In genomic region chr9:124198948-124199347, GRCh38 we compare ENCODE assay signal across 26 cellular contexts.
"Had no signal": no experiment of that assay in that cellular context is flagged by ENCODE, and none has a peak within 500 bp of the region (broad histone marks: within the 10 kb centered on the region; RNA-seq: fewer than 3 reads in every experiment).

No MANE protein-coding gene starts in this region.

- H3K4me1 ChIP-seq: colonic mucosa, neural progenitor cell, thyroid gland, upper lobe of right lung had no signal

- H3K36me3 Mint-ChIP-seq: neural progenitor cell had no signal

- H3K27ac Mint-ChIP-seq: activated CD4-positive, alpha-beta T cell treated with anti-CD3 and anti-CD28 coated beads for 36 hours; activated naive CD8-positive, alpha-beta T cell treated with anti-CD3 and anti-CD28 coated beads for 36 hours; progenitor cell of endocrine pancreas; stimulated activated naive CD8-positive, alpha-beta T cell treated with anti-CD3 and anti-CD28 coated beads, Interleukin-15, Interleukin-2, amounts not matched to agents 100 ng/mL and 50 ng/mL, for 24 hours had no signal

- H3K9ac ChIP-seq: neural progenitor cell had no signal

- H3K27me3 ChIP-seq: colonic mucosa, neural progenitor cell, thyroid gland, upper lobe of right lung had no signal

- H2AFZ ChIP-seq: neural progenitor cell had no signal

- H3K27ac ChIP-seq: colonic mucosa, lower lobe of right lung, neural progenitor cell, thyroid gland, upper lobe of right lung, WERI-Rb-1 had no signal

- H3K4me2 ChIP-seq: neural progenitor cell had no signal

- H3K4me3 Mint-ChIP-seq: activated CD4-positive, alpha-beta T cell treated with anti-CD3 and anti-CD28 coated beads for 36 hours; activated naive CD8-positive, alpha-beta T cell treated with anti-CD3 and anti-CD28 coated beads for 36 hours; neural progenitor cell; stimulated activated naive CD8-positive, alpha-beta T cell treated with anti-CD3 and anti-CD28 coated beads, Interleukin-15, Interleukin-2, amounts not matched to agents 100 ng/mL and 50 ng/mL, for 24 hours had no signal

- H3K4me1 Mint-ChIP-seq: neural progenitor cell had no signal

- H3K27me3 Mint-ChIP-seq: activated naive CD8-positive, alpha-beta T cell treated with anti-CD3 and anti-CD28 coated beads for 36 hours; naive B cell had no signal

- DNase-seq: activated CD4-positive, alpha-beta T cell treated with anti-CD3 and anti-CD28 coated beads for 36 hours; activated CD4-positive, alpha-beta T cell treated with anti-CD3 and anti-CD28 coated beads, Interleukin-2, amount 50 U/mL, for 4 hours; activated naive CD4-positive, alpha-beta T cell treated with Interleukin-2 at 50 U/mL for 16 hours; activated naive CD8-positive, alpha-beta T cell treated with anti-CD3 and anti-CD28 coated beads for 36 hours; activated T-cell treated with anti-CD3 and anti-CD28 coated beads for 4 hours; amygdala; colonic mucosa; effector CD4-positive, alpha-beta T cell; erythroblast; foreskin fibroblast; lower lobe of right lung; naive B cell; retina; stimulated activated CD4-positive, alpha-beta T cell treated with anti-CD3 and anti-CD28 coated beads, Interleukin-2, amount 100 ng/mL, for 48 hours; substantia nigra; T-helper 1 cell; thyroid gland; WERI-Rb-1 had no signal

- ATAC-seq: activated CD4-positive, alpha-beta T cell treated with anti-CD3 and anti-CD28 coated beads for 36 hours; left lobe of liver; lower lobe of right lung; upper lobe of right lung had no signal

- H3K9me3 ChIP-seq: colonic mucosa, thyroid gland had no signal

- FAIRE-seq: bronchial epithelial cell, keratinocyte, TTC549 had no signal

- H3K4me3 ChIP-seq: colonic mucosa, lower lobe of right lung, neural progenitor cell, thyroid gland, upper lobe of right lung had no signal

- H3K36me3 ChIP-seq: colonic mucosa, lower lobe of right lung, neural progenitor cell, thyroid gland, upper lobe of right lung, WERI-Rb-1 had no signal
